In genomic region chr14:69181491-69181890, GRCh38 we compare ENCODE assay signal across 21 cellular contexts.
"Had no signal": no experiment of that assay in that cellular context is flagged by ENCODE, and none has a peak within 500 bp of the region (broad histone marks: within the 10 kb centered on the region; RNA-seq: fewer than 3 reads in every experiment).

No MANE protein-coding gene starts in this region.

- H3K36me3 ChIP-seq: left lung, ovary, sigmoid colon, spleen, thoracic aorta, tibial nerve, vagina had no signal

- ATAC-seq: left cardiac atrium; left lung; naive thymus-derived CD8-positive, alpha-beta T cell; psoas muscle; right cardiac atrium; stimulated activated naive B cell treated with anti-CD40 and anti-IgM and Interleukin-4, amounts not matched to agents 10 μg/mL and 1 μg/mL and 100 μg/mL, for 72 hours had no signal

- H3K4me1 ChIP-seq: left lung, psoas muscle, sigmoid colon, spleen, tibial nerve, vagina had no signal

- H3K27me3 ChIP-seq: left lung, ovary, sigmoid colon, spleen, tibial nerve, vagina had no signal

- H3K27ac ChIP-seq: left lung, ovary, psoas muscle, sigmoid colon, spleen, thoracic aorta, tibial nerve, vagina had no signal

- H3K4me3 ChIP-seq: left lung, ovary, psoas muscle, sigmoid colon, spleen, thoracic aorta, tibial nerve, vagina had no signal

- DNase-seq: cerebellar nuclear complex; cortex of kidney; foreskin melanocyte; hypothalamus; kidney; left cardiac atrium; left lung; mammary epithelial cell; naive thymus-derived CD8-positive, alpha-beta T cell; nephron progenitor cell; nucleus accumbens; ovary; posterior cingulate gyrus; psoas muscle; right cardiac atrium; sigmoid colon; spleen; stimulated activated naive B cell treated with anti-CD40 and anti-IgM and Interleukin-4, amounts not matched to agents 10 μg/mL and 1 μg/mL and 100 μg/mL, for 72 hours had no signal

- H3K9me3 ChIP-seq: left lung, ovary, psoas muscle, sigmoid colon, spleen, thoracic aorta, tibial nerve, vagina had no signal
